ENCODE assay signal across 1 cellular context in genomic region chr10:22460531-22461403, GRCh38.
TF ChIP-seq lines count a peak whose summit lies in the region.

No MANE protein-coding gene starts in this region.

TF ChIP-seq in K562, 482 proteins besides CTCF, POLR2A, EP300 and RAD21 (continued from another document):
- TF ChIP-seq ZNF512 (tag; IDR thresholded peaks at IDR 0.05) (no peak), ELF4 (CRISPR knock-in tag; IDR thresholded peaks at IDR 0.05) (no peak), FOXA3 (CRISPR knock-in tag; conservative IDR thresholded peaks at IDR 0.05 in 1 of 2, IDR thresholded peaks at IDR 0.05 in 1 of 2) (no peak), THAP7 (CRISPR knock-in tag; IDR thresholded peaks at IDR 0.05) (no peak), PHB2 (IDR thresholded peaks at IDR 0.05; ENCODE audit: low read depth) (no peak), PKNOX1 (IDR thresholded peaks at IDR 0.05) (0 out of 2 replicates have a peak, but pooled peaks have one; percentile 8), VEZF1 (CRISPR knock-in tag; IDR thresholded peaks at IDR 0.05) (peak; percentile 42), HEY1 (CRISPR knock-in tag; IDR thresholded peaks at IDR 0.05; ENCODE audit: borderline replicate concordance) (no peak), FOXO4 (CRISPR knock-in tag; IDR thresholded peaks at IDR 0.05) (no peak), NR4A1 (CRISPR knock-in tag; IDR thresholded peaks at IDR 0.05) (no peak), NR4A1 (tag; IDR thresholded peaks at IDR 0.05) (no peak), HSF4 (CRISPR knock-in tag; IDR thresholded peaks at IDR 0.05; ENCODE audit: borderline replicate concordance) (no peak), ESRRA (IDR thresholded peaks at IDR 0.05; ENCODE audit: borderline replicate concordance, low read depth) (peak; percentile 86), DLX4 (CRISPR knock-in tag; IDR thresholded peaks at IDR 0.05) (no peak), RBM14 (IDR thresholded peaks at IDR 0.05; ENCODE audit: borderline replicate concordance, insufficient read depth, low read depth, low read length) (no peak), KLF10 (CRISPR knock-in tag; IDR thresholded peaks at IDR 0.05) (no peak), C11orf30 (IDR thresholded peaks at IDR 0.05; ENCODE audit: low read depth) (no peak), SNAPC5 (CRISPR knock-in tag; IDR thresholded peaks at IDR 0.05) (no peak), BRCA1 (IDR thresholded peaks at IDR 0.05) (no peak), BRCA1 (CRISPR knock-in tag; IDR thresholded peaks at IDR 0.05) (no peak), SMARCE1 (IDR thresholded peaks at IDR 0.05) (peak; percentile 63; the same call in 1 of the 2 replicates), RB1 (IDR thresholded peaks at IDR 0.05; ENCODE audit: low read depth) (no peak), NCOR1 (IDR thresholded peaks at IDR 0.05) (no peak), HNRNPUL1 (IDR thresholded peaks at IDR 0.05; ENCODE audit: low read length) (no peak), USF1 (CRISPR knock-in tag; IDR thresholded peaks at IDR 0.05) (no peak), SMAD1 (IDR thresholded peaks at IDR 0.05; ENCODE audit: low read depth, low read length, partially characterized antibody) (no peak)
